8 cellular contexts compared by ENCODE assay signal in genomic region chr6:30614843-30615218, GRCh38. TPM values are rescaled to one million over a fixed set of nuclear protein-coding genes. Genes with fewer than 3 reads are reported as not detected.
DNase-seq lines count a peak whose midpoint lies in the region; ATAC-seq and TF ChIP-seq lines count a peak whose summit lies in the region.

No MANE protein-coding gene starts in this region.

- peaks cover 33% of the 10 kb centered on the region for H3K4me1 ChIP-seq in Loucy (ENCODE audit: insufficient read depth, low read length, poor library complexity, severe bottlenecking)

- no peaks in the 10 kb centered on the region for H3K9me3 Mint-ChIP-seq in activated T-helper 2 cell treated with anti-CD3 and anti-CD28 coated beads, Interferon-gamma antibody, Interleukin-2, Interleukin-4, amounts not matched to agents 10 μg/mL and 5 μg/mL and 100 μg/mL, durations not matched to agents 14 hours and 24 hours and 36 hours
- peaks cover 0 to 3% (median 0%) of the 10 kb centered on the region in 9 donors for H3K9me3 Mint-ChIP-seq in naive thymus-derived CD8-positive, alpha-beta T cell
- H3K9me3 Mint-ChIP-seq in stimulated activated naive B cell treated with anti-CD40 and anti-IgM and Interleukin-4, amounts not matched to agents 10 μg/mL and 1 μg/mL and 100 μg/mL, for 72 hours: peaks cover 0 to 1% of the 10 kb centered on the region in 2 donors

- CTCF ChIA-PET in RWPE1 (lab: Yijun Ruan, JAX): interaction anchor here (0.6 to 0.7 kb wide), 3 partner anchors 11 to 474 kb away, joined by 4 to 8 read pairs (median 4); no protein-coding TSS in a partner anchor

- intact Hi-C loops in activated T-helper 2 cell treated with anti-CD3 and anti-CD28 coated beads, Interferon-gamma antibody, Interleukin-2, Interleukin-4, amounts not matched to agents 10 μg/mL and 5 μg/mL and 100 μg/mL, durations not matched to agents 14 hours and 24 hours and 36 hours (cut with micrococcal nuclease): loop anchor here (5.0 to 10.0 kb wide), 2 partner anchors 657 to 930 kb away; partner anchors contain the start of genes ATP6V1G2, DDX39B, HLA-C and NFKBIL1

- POLR2A ChIA-PET in RWPE1 (lab: Yijun Ruan, JAX; ENCODE audit: low non-redundant PET): interaction anchor here (0.5 to 0.8 kb wide), 4 partner anchors 20 to 383 kb away, joined by 3 to 21 read pairs (median 6); no protein-coding TSS in a partner anchor
- POLR2A ChIA-PET in naive thymus-derived CD8-positive, alpha-beta T cell (lab: Charles Lee): interaction anchor here (0.6 to 4.7 kb wide), 46 partner anchors 10 to 1208 kb away, joined by 3 to 78 read pairs (median 6); partner anchors contain the start of genes ABCF1, ATAT1, C6orf136 and GNL1

- peak; percentile 42 for ATAC-seq in GM21619 (IDR thresholded peaks at IDR 0.05; ENCODE audit: unreplicated experiment)
- ATAC-seq in naive thymus-derived CD8-positive, alpha-beta T cell: peak; percentile 63
- peak; percentile 70 to 72 for ATAC-seq in stimulated activated naive B cell treated with anti-CD40 and anti-IgM and Interleukin-4, amounts not matched to agents 10 μg/mL and 1 μg/mL and 100 μg/mL, for 72 hours (replicated peaks)

- peaks cover 53% of the 10 kb centered on the region for H4K20me1 ChIP-seq in Loucy (ENCODE audit: insufficient read depth, low read length, poor library complexity, severe bottlenecking)

- H3K27ac ChIP-seq in RWPE1: peak overlapping the region; percentile 57

- H3K9me3 ChIP-seq in Loucy (ENCODE audit: insufficient read depth, low read depth, low read length): no peaks in the 10 kb centered on the region

- peaks cover 48% of the 10 kb centered on the region for H3K4me1 Mint-ChIP-seq in activated T-helper 2 cell treated with anti-CD3 and anti-CD28 coated beads, Interferon-gamma antibody, Interleukin-2, Interleukin-4, amounts not matched to agents 10 μg/mL and 5 μg/mL and 100 μg/mL, durations not matched to agents 14 hours and 24 hours and 36 hours (ENCODE audit: low read depth)
- H3K4me1 Mint-ChIP-seq in naive thymus-derived CD8-positive, alpha-beta T cell: peaks cover 33 to 82% (median 65%) of the 10 kb centered on the region in 4 donors
- H3K4me1 Mint-ChIP-seq in stimulated activated naive B cell treated with anti-CD40 and anti-IgM and Interleukin-4, amounts not matched to agents 10 μg/mL and 1 μg/mL and 100 μg/mL, for 72 hours: peaks cover 40 to 77% of the 10 kb centered on the region in 2 donors

- no peak for TF ChIP-seq CTCF in Loucy (conservative IDR thresholded peaks at IDR 0.05; ENCODE audit: low read length)
- no peak for TF ChIP-seq CTCF in RWPE1 (conservative IDR thresholded peaks at IDR 0.05; ENCODE audit: low read depth)

- H3F3A ChIP-seq in Loucy (ENCODE audit: low read depth): peaks cover 12% of the 10 kb centered on the region; the same call in 1 of the 2 replicates

- peaks cover 15% of the 10 kb centered on the region for H3K36me3 ChIP-seq in Loucy (ENCODE audit: insufficient read depth, low read length)

- peaks cover 3% of the 10 kb centered on the region for H3K27me3 Mint-ChIP-seq in activated T-helper 2 cell treated with anti-CD3 and anti-CD28 coated beads, Interferon-gamma antibody, Interleukin-2, Interleukin-4, amounts not matched to agents 10 μg/mL and 5 μg/mL and 100 μg/mL, durations not matched to agents 14 hours and 24 hours and 36 hours (ENCODE audit: low read depth)
- peaks cover 0 to 8% (median 0%) of the 10 kb centered on the region in 5 donors for H3K27me3 Mint-ChIP-seq in naive thymus-derived CD8-positive, alpha-beta T cell
- peaks cover 0 to 4% of the 10 kb centered on the region in 2 donors for H3K27me3 Mint-ChIP-seq in stimulated activated naive B cell treated with anti-CD40 and anti-IgM and Interleukin-4, amounts not matched to agents 10 μg/mL and 1 μg/mL and 100 μg/mL, for 72 hours

- peak overlapping the region; percentile 96 for H3K4me3 Mint-ChIP-seq in activated T-helper 2 cell treated with anti-CD3 and anti-CD28 coated beads, Interferon-gamma antibody, Interleukin-2, Interleukin-4, amounts not matched to agents 10 μg/mL and 5 μg/mL and 100 μg/mL, durations not matched to agents 14 hours and 24 hours and 36 hours (ENCODE audit: low read depth)
- H3K4me3 Mint-ChIP-seq in naive thymus-derived CD8-positive, alpha-beta T cell: peak overlapping the region; percentile 92 to 100 (median 99)
- peak overlapping the region; percentile 93 to 96 for H3K4me3 Mint-ChIP-seq in stimulated activated naive B cell treated with anti-CD40 and anti-IgM and Interleukin-4, amounts not matched to agents 10 μg/mL and 1 μg/mL and 100 μg/mL, for 72 hours

- H3K27ac Mint-ChIP-seq in activated T-helper 2 cell treated with anti-CD3 and anti-CD28 coated beads, Interferon-gamma antibody, Interleukin-2, Interleukin-4, amounts not matched to agents 10 μg/mL and 5 μg/mL and 100 μg/mL, durations not matched to agents 14 hours and 24 hours and 36 hours: peak overlapping the region; percentile 98
- H3K27ac Mint-ChIP-seq in naive thymus-derived CD8-positive, alpha-beta T cell: peak overlapping the region; percentile 99 to 100 (median 100)
- peak overlapping the region; percentile 100 for H3K27ac Mint-ChIP-seq in stimulated activated naive B cell treated with anti-CD40 and anti-IgM and Interleukin-4, amounts not matched to agents 10 μg/mL and 1 μg/mL and 100 μg/mL, for 72 hours

- H2AFZ ChIP-seq in Loucy (ENCODE audit: low read length): no peak overlapping the region

- peaks cover 19% of the 10 kb centered on the region for H3K27me3 ChIP-seq in Loucy (ENCODE audit: insufficient read depth, low read length, poor library complexity, severe bottlenecking)

- H3K4me3 ChIP-seq in Loucy (ENCODE audit: low read length, poor library complexity, severe bottlenecking): peak overlapping the region; percentile 83

- no peaks in the 10 kb centered on the region for H3K9me2 ChIP-seq in Loucy (replicated peaks; ENCODE audit: low read depth, low read length)

- H3K4me2 ChIP-seq in Loucy (ENCODE audit: low read depth, low read length, poor library complexity, severe bottlenecking): peak overlapping the region; percentile 83

- H3K36me3 Mint-ChIP-seq in activated T-helper 2 cell treated with anti-CD3 and anti-CD28 coated beads, Interferon-gamma antibody, Interleukin-2, Interleukin-4, amounts not matched to agents 10 μg/mL and 5 μg/mL and 100 μg/mL, durations not matched to agents 14 hours and 24 hours and 36 hours (ENCODE audit: low read depth): peaks cover 82% of the 10 kb centered on the region
- peaks cover 22 to 45% (median 23%) of the 10 kb centered on the region in 3 donors for H3K36me3 Mint-ChIP-seq in naive thymus-derived CD8-positive, alpha-beta T cell
- H3K36me3 Mint-ChIP-seq in stimulated activated naive B cell treated with anti-CD40 and anti-IgM and Interleukin-4, amounts not matched to agents 10 μg/mL and 1 μg/mL and 100 μg/mL, for 72 hours: peaks cover 53 to 70% of the 10 kb centered on the region in 2 donors

- peaks cover 76% of the 10 kb centered on the region for H3K79me2 ChIP-seq in Loucy (ENCODE audit: insufficient read depth, low read length)

- in situ Hi-C loops in Caki2 (cut with HindIII; ENCODE audit: low pct_unique_long_range_greater_than_20kb, low sequenced_read_pairs): no loop called here

- H3K9ac ChIP-seq in Loucy (ENCODE audit: low read depth, low read length, poor library complexity, severe bottlenecking): peak overlapping the region; percentile 98

- DNase-seq in Caki2 (ENCODE audit: low read depth) (peak; percentile 98), RWPE1 (ENCODE audit: low spot score) (peak; percentile 86), fibroblast of peridontal ligament (ENCODE audit: extremely low read depth) (peak; percentile 99)
- DNase-seq in activated T-helper 2 cell treated with anti-CD3 and anti-CD28 coated beads, Interferon-gamma antibody, Interleukin-2, Interleukin-4, amounts not matched to agents 10 μg/mL and 5 μg/mL and 100 μg/mL, durations not matched to agents 14 hours and 24 hours and 36 hours (ENCODE audit: low spot score): peak; percentile 85
- peak; percentile 54 to 95 (median 88) for DNase-seq in naive thymus-derived CD8-positive, alpha-beta T cell
- peak; percentile 87 for DNase-seq in stimulated activated naive B cell treated with anti-CD40 and anti-IgM and Interleukin-4, amounts not matched to agents 10 μg/mL and 1 μg/mL and 100 μg/mL, for 72 hours

RNA-seq across cellular contexts. Expression of gene PPP1R10, which starts 2.2 kb away (rescaled TPM):
- total RNA-seq in Caki2 (2014; rRNA removed; shearing (Covaris generic); ENCODE audit: low replicate concordance): 6.9 and 10.8 TPM in 2 replicates
- total RNA-seq in activated T-helper 2 cell treated with anti-CD3 and anti-CD28 coated beads, Interferon-gamma antibody, Interleukin-2, Interleukin-4, amounts not matched to agents 10 μg/mL and 5 μg/mL and 100 μg/mL, durations not matched to agents 14 hours and 24 hours and 36 hours: 96.7 and 102 TPM in 2 replicates
- total RNA-seq in naive thymus-derived CD8-positive, alpha-beta T cell: 100 to 1,000 TPM; 191 to 193 TPM
- polyA plus RNA-seq in naive thymus-derived CD8-positive, alpha-beta T cell: 10 to 100 TPM; 16.9 to 20.2 (median 19.8) TPM

RNA-seq across cellular contexts. Expression of gene MRPS18B, which starts 2.8 kb away (rescaled TPM):
- total RNA-seq in Caki2 (2014; rRNA removed; shearing (Covaris generic); ENCODE audit: low replicate concordance): 47.9 and 61.1 TPM in 2 replicates
- 71.9 and 74.9 TPM in 2 replicates for total RNA-seq in activated T-helper 2 cell treated with anti-CD3 and anti-CD28 coated beads, Interferon-gamma antibody, Interleukin-2, Interleukin-4, amounts not matched to agents 10 μg/mL and 5 μg/mL and 100 μg/mL, durations not matched to agents 14 hours and 24 hours and 36 hours
- total RNA-seq in naive thymus-derived CD8-positive, alpha-beta T cell: 10 to 100 TPM; 43.1 to 43.8 TPM
- 100 to 1,000 TPM in 2 of 3 donors, 10 to 100 TPM in 1; 87.4 to 161 (median 119) TPM for polyA plus RNA-seq in naive thymus-derived CD8-positive, alpha-beta T cell

RNA-seq across cellular contexts. Expression of gene ATAT1, which starts 11.8 kb away (rescaled TPM):
- total RNA-seq in Caki2 (2014; rRNA removed; shearing (Covaris generic); ENCODE audit: low replicate concordance): 1.3 and 4.6 TPM in 2 replicates
- total RNA-seq in activated T-helper 2 cell treated with anti-CD3 and anti-CD28 coated beads, Interferon-gamma antibody, Interleukin-2, Interleukin-4, amounts not matched to agents 10 μg/mL and 5 μg/mL and 100 μg/mL, durations not matched to agents 14 hours and 24 hours and 36 hours: 11.8 and 13.9 TPM in 2 replicates
- 10 to 100 TPM; 12.6 to 13.4 TPM for total RNA-seq in naive thymus-derived CD8-positive, alpha-beta T cell
- polyA plus RNA-seq in naive thymus-derived CD8-positive, alpha-beta T cell: 1 to 10 TPM; 1.6 to 2.0 (median 1.7) TPM

RNA-seq across cellular contexts. Expression of gene C6orf136, which starts 32.1 kb away (rescaled TPM):
- 2.6 TPM in 1 of 2 replicates, not detected in the other for total RNA-seq in Caki2 (2014; rRNA removed; shearing (Covaris generic); ENCODE audit: low replicate concordance)
- total RNA-seq in activated T-helper 2 cell treated with anti-CD3 and anti-CD28 coated beads, Interferon-gamma antibody, Interleukin-2, Interleukin-4, amounts not matched to agents 10 μg/mL and 5 μg/mL and 100 μg/mL, durations not matched to agents 14 hours and 24 hours and 36 hours: 23.1 and 28.2 TPM in 2 replicates
- 10 to 100 TPM; 29.3 to 30.9 TPM for total RNA-seq in naive thymus-derived CD8-positive, alpha-beta T cell
- polyA plus RNA-seq in naive thymus-derived CD8-positive, alpha-beta T cell: 10 to 100 TPM in 2 of 3 donors, 1 to 10 TPM in 1; 5.6 to 23.2 (median 13.7) TPM

RNA-seq across cellular contexts. Expression of gene ABCF1, which starts 43.6 kb away (rescaled TPM):
- total RNA-seq in Caki2 (2014; rRNA removed; shearing (Covaris generic); ENCODE audit: low replicate concordance): 29.5 and 30.5 TPM in 2 replicates
- total RNA-seq in activated T-helper 2 cell treated with anti-CD3 and anti-CD28 coated beads, Interferon-gamma antibody, Interleukin-2, Interleukin-4, amounts not matched to agents 10 μg/mL and 5 μg/mL and 100 μg/mL, durations not matched to agents 14 hours and 24 hours and 36 hours: 102 and 112 TPM in 2 replicates
- 10 to 100 TPM; 68.6 to 71.3 TPM for total RNA-seq in naive thymus-derived CD8-positive, alpha-beta T cell
- 10 to 100 TPM; 19.1 to 43.1 (median 30.5) TPM for polyA plus RNA-seq in naive thymus-derived CD8-positive, alpha-beta T cell

Comparison
In these comparisons a context has a peak if more than half of its experiments do, and no peak if none do; other contexts are left out.
1. Peak in every context shown above with its lines: DNase-seq, ATAC-seq, H3K4me3 ChIP-seq and H3K27ac ChIP-seq.